8 cellular contexts compared by ENCODE assay signal in genomic region chr14:58331111-58331510, GRCh38. TPM values are rescaled to one million over a fixed set of nuclear protein-coding genes. Genes with fewer than 3 reads are reported as not detected.
DNase-seq lines count a peak whose midpoint lies in the region; ATAC-seq and TF ChIP-seq lines count a peak whose summit lies in the region.

No MANE protein-coding gene starts in this region.

- TF ChIP-seq POLR2A in Peyer's patch (IDR thresholded peaks at IDR 0.05), result no peak

- TF ChIP-seq CTCF in Peyer's patch (IDR thresholded peaks at IDR 0.05), result no peak
- no peak for TF ChIP-seq CTCF in fibroblast of pulmonary artery (IDR thresholded peaks at IDR 0.05; ENCODE audit: low read length, missing control alignments)
- TF ChIP-seq CTCF in nephron progenitor cell (IDR thresholded peaks at IDR 0.05), result no peak

- H3K27me3 ChIP-seq in Peyer's patch, result no peaks in the 10 kb centered on the region

- no peak overlapping the region for H3K4me3 ChIP-seq in Peyer's patch
- peak overlapping the region; percentile 31 for H3K4me3 ChIP-seq in fibroblast of pulmonary artery (replicated peaks; ENCODE audit: low read depth, low read length)

- DNase-seq in DMS 273 treated with DMSO at 0.1 percent for 48 hours (lab: John Stamatoyannopoulos, UW) (peak; percentile 98), KG1 (lab: John Stamatoyannopoulos, UW) (peak; percentile 95), Peyer's patch (peak; percentile 53 to 94 (median 84)), fibroblast of pulmonary artery (ENCODE audit: low read depth) (peak; percentile 99), nephron progenitor cell (peak; percentile 49)
- peak; percentile 74 for DNase-seq in stimulated activated naive CD4-positive, alpha-beta T cell treated with Interleukin-2 at 50 U/mL for 16 hours (lab: John Stamatoyannopoulos, UW)

- peaks cover 75% of the 10 kb centered on the region for H3K36me3 Mint-ChIP-seq in activated T-helper 17 cell treated with anti-CD3 and anti-CD28 coated beads, Interleukin-2, amount 50 U/mL, for 72 hours (ENCODE audit: low read depth)
- peaks cover 53% of the 10 kb centered on the region for H3K36me3 Mint-ChIP-seq in nephron progenitor cell (ENCODE audit: low read depth)

- peaks cover 0 to 52% (median 0%) of the 10 kb centered on the region in 3 donors for H3K36me3 ChIP-seq in Peyer's patch

- H3K9me3 Mint-ChIP-seq in activated T-helper 17 cell treated with anti-CD3 and anti-CD28 coated beads, Interleukin-2, amount 50 U/mL, for 72 hours, result no peaks in the 10 kb centered on the region
- no peaks in the 10 kb centered on the region for H3K9me3 Mint-ChIP-seq in nephron progenitor cell

- H3K27me3 Mint-ChIP-seq in activated T-helper 17 cell treated with anti-CD3 and anti-CD28 coated beads, Interleukin-2, amount 50 U/mL, for 72 hours, result no peaks in the 10 kb centered on the region
- H3K27me3 Mint-ChIP-seq in nephron progenitor cell (ENCODE audit: low read depth, poor library complexity), result no peaks in the 10 kb centered on the region

- peak; percentile 94 for ATAC-seq in GM21723 (IDR thresholded peaks at IDR 0.05; ENCODE audit: unreplicated experiment)
- peak; percentile 96 for ATAC-seq in activated T-helper 17 cell treated with anti-CD3 and anti-CD28 coated beads, Interleukin-2, amount 50 U/mL, for 72 hours (replicated peaks)

- H3K9me3 ChIP-seq in Peyer's patch, result no peaks in the 10 kb centered on the region

- no peak overlapping the region for H3K27ac ChIP-seq in Peyer's patch

- peak overlapping the region; percentile 87 for H3K4me3 Mint-ChIP-seq in activated T-helper 17 cell treated with anti-CD3 and anti-CD28 coated beads, Interleukin-2, amount 50 U/mL, for 72 hours
- peak overlapping the region; percentile 44 for H3K4me3 Mint-ChIP-seq in nephron progenitor cell

- peaks cover 15% of the 10 kb centered on the region for H3K4me1 Mint-ChIP-seq in activated T-helper 17 cell treated with anti-CD3 and anti-CD28 coated beads, Interleukin-2, amount 50 U/mL, for 72 hours
- H3K4me1 Mint-ChIP-seq in nephron progenitor cell, result peaks cover 11% of the 10 kb centered on the region

- peak overlapping the region; percentile 94 for H3K27ac Mint-ChIP-seq in activated T-helper 17 cell treated with anti-CD3 and anti-CD28 coated beads, Interleukin-2, amount 50 U/mL, for 72 hours
- no peak overlapping the region for H3K27ac Mint-ChIP-seq in nephron progenitor cell

- H3K4me1 ChIP-seq in Peyer's patch, result peaks cover 0 to 12% (median 0%) of the 10 kb centered on the region in 4 donors

RNA-seq across cellular contexts. Expression of gene ARID4A, which starts 32.8 kb away (rescaled TPM):
- total RNA-seq in Peyer's patch, result 10 to 100 TPM; 22.9 to 66.0 (median 26.7) TPM
- 10 to 100 TPM; 31.2 to 40.8 TPM for total RNA-seq in activated T-helper 17 cell treated with anti-CD3 and anti-CD28 coated beads, Interleukin-2, amount 50 U/mL, for 72 hours

Comparison
In these comparisons a context has a peak if more than half of its experiments do, and no peak if none do; other contexts are left out.
1. DNase-seq: peak in every context shown above with its lines; median percentile 99 in fibroblast of pulmonary artery; 98 in DMS 273 treated with DMSO at 0.1 percent for 48 hours; 95 in KG1; 84 in Peyer's patch; 74 in stimulated activated naive CD4-positive, alpha-beta T cell treated with Interleukin-2 at 50 U/mL for 16 hours; 49 in nephron progenitor cell.